In the genomic region with DNA sequence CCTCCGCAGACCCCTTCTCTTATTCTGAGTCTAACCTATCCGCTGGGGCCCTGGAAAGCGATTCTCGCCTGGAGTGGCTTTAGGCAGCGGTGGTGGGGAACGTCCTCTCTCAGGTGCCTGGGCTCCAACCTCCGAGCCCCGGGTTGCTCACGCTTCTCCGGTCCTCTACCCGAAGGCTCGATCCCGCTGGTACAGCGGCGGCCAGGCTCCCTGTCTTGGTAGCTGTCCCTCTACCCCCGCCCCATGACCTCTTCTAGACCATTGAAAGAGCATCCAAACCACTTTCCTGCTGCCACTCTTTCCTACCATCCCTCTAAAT, we compare ENCODE assay signal across 7 cellular contexts. TPM values are rescaled to one million over a fixed set of nuclear protein-coding genes. Genes with fewer than 3 reads are reported as not detected.
A peak's percentile ranks its signal among the peaks of the same experiment; 100 is the strongest.
DNase-seq lines count a peak whose midpoint lies in the region; ATAC-seq and TF ChIP-seq lines count a peak whose summit lies in the region.

No MANE protein-coding gene starts in this region.

- H3K27me3 ChIP-seq in skeletal muscle tissue (ENCODE audit: control insufficient read depth in 3 of 3, insufficient read depth in 3 of 3, low read length in 3 of 3) = no peaks in the 10 kb centered on the region

- no peaks in the 10 kb centered on the region for H3K9me3 ChIP-seq in skeletal muscle tissue (ENCODE audit: control insufficient read depth in 3 of 3, low read length in 3 of 3)

- peak overlapping the region; percentile 84 for H3K27ac ChIP-seq in skeletal muscle tissue (ENCODE audit: low read depth, low read length)

- H3K9ac ChIP-seq in skeletal muscle tissue (ENCODE audit: low read depth in 1 of 3, low read length in 3 of 3) = peak overlapping the region; percentile 80

- H3K27me3 Mint-ChIP-seq in activated naive CD8-positive, alpha-beta T cell treated with anti-CD3 and anti-CD28 coated beads, Interleukin-2, amount 10 ng/mL, durations not matched to agents 7 days and 5 days = peaks cover 32% of the 10 kb centered on the region

- peaks cover 18 to 29% (median 24%) of the 10 kb centered on the region in 3 donors for H3K4me1 ChIP-seq in skeletal muscle tissue (ENCODE audit: control insufficient read depth in 3 of 3, insufficient read depth in 3 of 3, low read length in 3 of 3)

- peak overlapping the region; percentile 85 for H3K4me3 ChIP-seq in LNCaP clone FGC (ENCODE audit: low read depth, low read length)
- peak overlapping the region; percentile 79 to 85 (median 84) for H3K4me3 ChIP-seq in skeletal muscle tissue (ENCODE audit: low read length in 3 of 3)

- TF ChIP-seq CTCF in GM10266 (IDR thresholded peaks at IDR 0.05; ENCODE audit: control insufficient read depth, insufficient read depth, low read depth, missing control alignments) (no peak), LNCaP clone FGC (IDR thresholded peaks at IDR 0.05; ENCODE audit: control insufficient read depth, extremely low read depth, insufficient read depth) (no peak)

- no peaks in the 10 kb centered on the region for H3K36me3 ChIP-seq in skeletal muscle tissue (ENCODE audit: control insufficient read depth in 3 of 3, insufficient read depth in 3 of 3, low read length in 3 of 3)

- peak; percentile 18 for ATAC-seq in GM21737 (IDR thresholded peaks at IDR 0.05; ENCODE audit: unreplicated experiment)
- peak; percentile 37 for ATAC-seq in activated naive CD8-positive, alpha-beta T cell treated with anti-CD3 and anti-CD28 coated beads, Interleukin-2, amount 10 ng/mL, durations not matched to agents 7 days and 5 days (ENCODE audit: low read depth)

- POLR2A ChIA-PET in activated naive CD8-positive, alpha-beta T cell treated with anti-CD3 and anti-CD28 coated beads, Interleukin-2, amount 10 ng/mL, durations not matched to agents 7 days and 5 days (lab: Charles Lee) = interaction anchor here (0.7 kb wide), 1 partner anchor 275 kb away, joined by 4 read pairs; no protein-coding TSS in a partner anchor

- peak overlapping the region; percentile 82 for H3K4me3 Mint-ChIP-seq in activated naive CD8-positive, alpha-beta T cell treated with anti-CD3 and anti-CD28 coated beads, Interleukin-2, amount 10 ng/mL, durations not matched to agents 7 days and 5 days

- H3K36me3 Mint-ChIP-seq in activated naive CD8-positive, alpha-beta T cell treated with anti-CD3 and anti-CD28 coated beads, Interleukin-2, amount 10 ng/mL, durations not matched to agents 7 days and 5 days = no peaks in the 10 kb centered on the region

- peak overlapping the region; percentile 26 for H3K27ac Mint-ChIP-seq in activated naive CD8-positive, alpha-beta T cell treated with anti-CD3 and anti-CD28 coated beads, Interleukin-2, amount 10 ng/mL, durations not matched to agents 7 days and 5 days

- DNase-seq in GM10266 (ENCODE audit: extremely low spot score) (peak; percentile 63), LNCaP clone FGC (ENCODE audit: low read depth) (no peak), hepatic stellate cell (ENCODE audit: low spot score) (peak; percentile 30), GOT3 (lab: John Stamatoyannopoulos, UW) (no peak)
- no peak for DNase-seq in activated naive CD8-positive, alpha-beta T cell treated with anti-CD3 and anti-CD28 coated beads, Interleukin-2, amount 10 ng/mL, durations not matched to agents 7 days and 5 days

- peaks cover 19% of the 10 kb centered on the region for H3K4me1 Mint-ChIP-seq in activated naive CD8-positive, alpha-beta T cell treated with anti-CD3 and anti-CD28 coated beads, Interleukin-2, amount 10 ng/mL, durations not matched to agents 7 days and 5 days

- no peaks in the 10 kb centered on the region for H3K9me3 Mint-ChIP-seq in activated naive CD8-positive, alpha-beta T cell treated with anti-CD3 and anti-CD28 coated beads, Interleukin-2, amount 10 ng/mL, durations not matched to agents 7 days and 5 days

RNA-seq across cellular contexts. Expression of a gene that starts 0.5 kb away (rescaled TPM):
- 10 to 100 TPM; 13.9 to 17.6 TPM for total RNA-seq in activated naive CD8-positive, alpha-beta T cell treated with anti-CD3 and anti-CD28 coated beads, Interleukin-2, amount 10 ng/mL, durations not matched to agents 7 days and 5 days
- total RNA-seq in skeletal muscle tissue = 16.2 TPM

RNA-seq across cellular contexts. Expression of a gene that starts 43.6 kb away (rescaled TPM):
- total RNA-seq in activated naive CD8-positive, alpha-beta T cell treated with anti-CD3 and anti-CD28 coated beads, Interleukin-2, amount 10 ng/mL, durations not matched to agents 7 days and 5 days = 1 to 10 TPM; 5.1 to 6.8 TPM
- 3.7 TPM for total RNA-seq in skeletal muscle tissue

RNA-seq across cellular contexts. Expression of a gene that starts 48.6 kb away (rescaled TPM):
- total RNA-seq in activated naive CD8-positive, alpha-beta T cell treated with anti-CD3 and anti-CD28 coated beads, Interleukin-2, amount 10 ng/mL, durations not matched to agents 7 days and 5 days = not detected
- not detected for total RNA-seq in skeletal muscle tissue

Comparison
In these comparisons a context has a peak if more than half of its experiments do, and no peak if none do; other contexts are left out.
1. DNase-seq: peak in GM10266 (single experiment) and hepatic stellate cell (single experiment); none in LNCaP clone FGC (single experiment), activated naive CD8-positive, alpha-beta T cell treated with anti-CD3 and anti-CD28 coated beads, Interleukin-2, amount 10 ng/mL, durations not matched to agents 7 days and 5 days (single experiment) and GOT3 (single experiment).